9 cellular contexts compared by ENCODE assay signal in genomic region chr18:55509631-55510372, GRCh38.
DNase-seq lines count a peak whose midpoint lies in the region; ATAC-seq lines count a peak whose summit lies in the region.
"Had no signal": no experiment of that assay in that cellular context is flagged by ENCODE, and none has a peak within 500 bp of the region (broad histone marks: within the 10 kb centered on the region; RNA-seq: fewer than 3 reads in every experiment).

No MANE protein-coding gene starts in this region.

- H3K4me1 Mint-ChIP-seq in dendritic cell treated with granulocyte-macrophage colony-stimulating factor and Interleukin-4, amounts not matched to agents 40 ng/mL and 50 ng/mL, for 4 days (ENCODE audit: low read depth): peaks cover 22% of the 10 kb centered on the region
- H3K4me1 Mint-ChIP-seq in immature natural killer cell: peaks cover 12 to 30% of the 10 kb centered on the region in 2 donors
- no peaks in the 10 kb centered on the region for H3K4me1 Mint-ChIP-seq in CD4-positive, alpha-beta memory T cell

- H3K27me3 Mint-ChIP-seq in dendritic cell treated with granulocyte-macrophage colony-stimulating factor and Interleukin-4, amounts not matched to agents 40 ng/mL and 50 ng/mL, for 4 days: no peaks in the 10 kb centered on the region
- H3K27me3 Mint-ChIP-seq in immature natural killer cell (ENCODE audit: low read depth in 3 of 3): peaks cover 1 to 4% (median 2%) of the 10 kb centered on the region in 3 donors
- peaks cover 0 to 2% of the 10 kb centered on the region in 2 donors for H3K27me3 Mint-ChIP-seq in CD4-positive, alpha-beta memory T cell

- H3K9me3 Mint-ChIP-seq in dendritic cell treated with granulocyte-macrophage colony-stimulating factor and Interleukin-4, amounts not matched to agents 40 ng/mL and 50 ng/mL, for 4 days: no peaks in the 10 kb centered on the region
- no peaks in the 10 kb centered on the region for H3K9me3 Mint-ChIP-seq in immature natural killer cell
- H3K9me3 Mint-ChIP-seq in CD4-positive, alpha-beta memory T cell: peaks cover 0 to 3% (median 0%) of the 10 kb centered on the region in 8 donors

- H3K27ac Mint-ChIP-seq in dendritic cell treated with granulocyte-macrophage colony-stimulating factor and Interleukin-4, amounts not matched to agents 40 ng/mL and 50 ng/mL, for 4 days: peak overlapping the region; percentile 80
- peak overlapping the region in 2 of 6 donors; percentile 46 to 82 for H3K27ac Mint-ChIP-seq in immature natural killer cell
- no peak overlapping the region for H3K27ac Mint-ChIP-seq in CD4-positive, alpha-beta memory T cell

- no peaks in the 10 kb centered on the region for H3K36me3 ChIP-seq in HUES64 (ENCODE audit: insufficient read depth, low read length)
- no peaks in the 10 kb centered on the region for H3K36me3 ChIP-seq in CD4-positive, alpha-beta memory T cell (ENCODE audit: insufficient read depth, low read length)

- CTCF ChIA-PET in CD4-positive, alpha-beta memory T cell (lab: Charles Lee; ENCODE audit: partially characterized antibody): no interaction called here

- peaks cover 52% of the 10 kb centered on the region for H3K4me1 ChIP-seq in HUES64 (ENCODE audit: insufficient read depth, low read length)
- H3K4me1 ChIP-seq in CD4-positive, alpha-beta memory T cell (ENCODE audit: insufficient read depth, low read length): no peaks in the 10 kb centered on the region

- peak overlapping the region; percentile 48; the same call in 1 of the 2 replicates for H3K27ac ChIP-seq in HUES64 (ENCODE audit: low read depth, low read length)
- H3K27ac ChIP-seq in CD4-positive, alpha-beta memory T cell (ENCODE audit: low read depth, low read length): no peak overlapping the region

- intact Hi-C loops in dendritic cell treated with granulocyte-macrophage colony-stimulating factor and Interleukin-4, amounts not matched to agents 40 ng/mL and 50 ng/mL, for 4 days (cut with micrococcal nuclease): loop anchor here (5.0 to 10.0 kb wide), 2 partner anchors 33 to 265 kb away; no protein-coding TSS in a partner anchor
- intact Hi-C loops in CD4-positive, alpha-beta memory T cell (cut with micrococcal nuclease): no loop called here

- peak overlapping the region; percentile 40 for H3K4me3 Mint-ChIP-seq in dendritic cell treated with granulocyte-macrophage colony-stimulating factor and Interleukin-4, amounts not matched to agents 40 ng/mL and 50 ng/mL, for 4 days
- peak overlapping the region in 2 of 5 donors; percentile 24 to 61 for H3K4me3 Mint-ChIP-seq in immature natural killer cell
- H3K4me3 Mint-ChIP-seq in CD4-positive, alpha-beta memory T cell: no peak overlapping the region

- H3K36me3 Mint-ChIP-seq in dendritic cell treated with granulocyte-macrophage colony-stimulating factor and Interleukin-4, amounts not matched to agents 40 ng/mL and 50 ng/mL, for 4 days (ENCODE audit: low read depth): no peaks in the 10 kb centered on the region
- no peaks in the 10 kb centered on the region for H3K36me3 Mint-ChIP-seq in immature natural killer cell
- H3K36me3 Mint-ChIP-seq in CD4-positive, alpha-beta memory T cell: no peaks in the 10 kb centered on the region

- WGBS in HUES64: 72% methylated on average over 3 of the region's 4 CpGs

- peak; percentile 95 for ATAC-seq in GM21529 (IDR thresholded peaks at IDR 0.05; ENCODE audit: unreplicated experiment)
- ATAC-seq: Panc1 had no signal

- no peaks in the 10 kb centered on the region for H3K27me3 ChIP-seq in HUES64 (ENCODE audit: insufficient read depth, low read length)
- no peaks in the 10 kb centered on the region for H3K27me3 ChIP-seq in CD4-positive, alpha-beta memory T cell (ENCODE audit: insufficient read depth, low read length)

- H3K4me3 ChIP-seq in HUES64 (ENCODE audit: low read length): no peak overlapping the region
- H3K4me3 ChIP-seq in CD4-positive, alpha-beta memory T cell (ENCODE audit: low read length in 2 of 2): no peak overlapping the region

- POLR2A ChIA-PET in CD4-positive, alpha-beta memory T cell (lab: Charles Lee; ENCODE audit: partially characterized antibody): no interaction called here

- DNase-seq in ELR (ENCODE audit: low read depth) (peak; percentile 97), non-pigmented ciliary epithelial cell (ENCODE audit: low read depth) (peak; percentile 90), NCI-H345 (lab: John Stamatoyannopoulos, UW) (no peak), immature natural killer cell (no peak)
- DNase-seq in CD4-positive, alpha-beta memory T cell: no peak

- peak overlapping the region; percentile 12; the same call in 1 of the 2 replicates for H3K9ac ChIP-seq in HUES64 (ENCODE audit: low read depth, low read length)

- H3K9me3 ChIP-seq in HUES64 (ENCODE audit: insufficient read depth, low read depth, low read length): no peaks in the 10 kb centered on the region
- no peaks in the 10 kb centered on the region for H3K9me3 ChIP-seq in CD4-positive, alpha-beta memory T cell (ENCODE audit: control insufficient read depth in 1 of 2, low read length in 2 of 2)

Comparison
In these comparisons a context has a peak if more than half of its experiments do, and no peak if none do; other contexts are left out.
1. DNase-seq: peak in ELR (single experiment) and non-pigmented ciliary epithelial cell (single experiment); none in NCI-H345 (single experiment), immature natural killer cell (0 of 3) and CD4-positive, alpha-beta memory T cell (0 of 5).